15 cellular contexts compared by ENCODE assay signal in genomic region chr10:71705582-71705981, GRCh38. TPM values are rescaled to one million over a fixed set of nuclear protein-coding genes. Genes with fewer than 3 reads are reported as not detected.
"Had no signal": no experiment of that assay in that cellular context is flagged by ENCODE, and none has a peak within 500 bp of the region (broad histone marks: within the 10 kb centered on the region; RNA-seq: fewer than 3 reads in every experiment).

No MANE protein-coding gene starts in this region.

- H3K9me3 ChIP-seq: tibial artery had no signal

- H3K9me3 Mint-ChIP-seq: activated CD4-positive, alpha-beta memory T cell treated with anti-CD3 and anti-CD28 coated beads, Interleukin-2, amount 10 ng/mL, durations not matched to agents 7 days and 5 days; T-helper 2 cell treated with Interferon-gamma antibody and Interleukin-4, amounts not matched to agents 5 μg/mL and 100 μg/mL, for 36 hours had no signal

- ATAC-seq: activated CD4-positive, CD25-positive, alpha-beta regulatory T cell treated with anti-CD3 and anti-CD28 coated beads, Interleukin-2, amount 50 U/mL, for 24 hours; left ventricle myocardium superior had no signal

- H3K27ac Mint-ChIP-seq: activated CD4-positive, alpha-beta memory T cell treated with anti-CD3 and anti-CD28 coated beads, Interleukin-2, amount 10 ng/mL, durations not matched to agents 7 days and 5 days; T-helper 2 cell treated with Interferon-gamma antibody and Interleukin-4, amounts not matched to agents 5 μg/mL and 100 μg/mL, for 36 hours had no signal

- H3K27me3 Mint-ChIP-seq: activated CD4-positive, alpha-beta memory T cell treated with anti-CD3 and anti-CD28 coated beads, Interleukin-2, amount 10 ng/mL, durations not matched to agents 7 days and 5 days had no signal

- H3K27me3 ChIP-seq: cardiac muscle cell, hepatocyte had no signal

- FAIRE-seq: colon had no signal

- H3K36me3 ChIP-seq: cardiac muscle cell, tibial artery had no signal

- DNase-seq: activated CD4-positive, alpha-beta memory T cell treated with anti-CD3 and anti-CD28 coated beads, Interleukin-2, amount 10 ng/mL, durations not matched to agents 7 days and 5 days; activated CD8-positive, alpha-beta memory T cell treated with anti-CD3 and anti-CD28 coated beads, Interleukin-2, amount 50 U/mL, for 48 hours; activated naive CD4-positive, alpha-beta T cell; aorta; effector CD4-positive, alpha-beta T cell; left ventricle myocardium superior; tibial artery had no signal

- H3K27ac ChIP-seq: cardiac muscle cell, hepatocyte, skin epidermis, tibial artery had no signal

- H3K4me3 Mint-ChIP-seq: activated CD4-positive, alpha-beta memory T cell treated with anti-CD3 and anti-CD28 coated beads, Interleukin-2, amount 10 ng/mL, durations not matched to agents 7 days and 5 days; T-helper 2 cell treated with Interferon-gamma antibody and Interleukin-4, amounts not matched to agents 5 μg/mL and 100 μg/mL, for 36 hours had no signal

- H3K4me1 ChIP-seq: tibial artery had no signal

- H3K79me2 ChIP-seq: hepatocyte had no signal

- H3K4me3 ChIP-seq: cardiac muscle cell, hepatocyte, skin epidermis, tibial artery had no signal

- H2AFZ ChIP-seq: hepatocyte had no signal

- H3K4me2 ChIP-seq: hepatocyte had no signal

RNA-seq across cellular contexts. Expression of gene C10orf105, which starts 14.0 kb away (rescaled TPM):
- total RNA-seq: hepatocyte, kidney epithelial cell, osteocyte had no signal
- polyA plus RNA-seq: aorta, cardiac muscle cell, hepatocyte had no signal
